Comparison of ENCODE assay signal across 24 cellular contexts in the genomic region with DNA sequence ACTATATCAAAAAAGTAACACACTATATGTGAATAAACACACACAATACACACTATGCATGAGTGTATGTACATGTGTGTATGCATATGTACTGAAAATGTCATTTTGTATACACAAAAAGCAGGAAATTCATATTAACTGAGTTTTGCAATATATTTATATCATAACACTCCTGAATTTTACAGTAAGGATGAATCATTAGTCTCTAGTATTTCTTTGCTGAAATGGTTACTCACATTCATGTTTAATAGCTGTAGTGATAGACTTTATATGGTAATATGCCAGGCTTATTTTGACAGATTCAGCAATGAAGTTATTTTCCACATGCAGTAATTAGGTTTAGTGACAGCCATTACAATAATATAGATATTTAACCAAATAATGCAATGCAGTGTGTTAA.
"Had no signal": no experiment of that assay in that cellular context is flagged by ENCODE, and none has a peak within 500 bp of the region (broad histone marks: within the 10 kb centered on the region; RNA-seq: fewer than 3 reads in every experiment).

No MANE protein-coding gene starts in this region.

- H3K36me3 Mint-ChIP-seq: activated naive CD4-positive, alpha-beta T cell treated with anti-CD3 and anti-CD28 coated beads, Interleukin-2, amount 10 ng/mL, durations not matched to agents 7 days and 5 days; neural progenitor cell had no signal

- H3K36me3 ChIP-seq: ascending aorta, cardiac muscle cell, heart right ventricle, neural progenitor cell, prostate gland, right atrium auricular region, tibial nerve had no signal

- H3K4me3 Mint-ChIP-seq: activated naive CD4-positive, alpha-beta T cell treated with anti-CD3 and anti-CD28 coated beads, Interleukin-2, amount 10 ng/mL, durations not matched to agents 7 days and 5 days; activated naive CD8-positive, alpha-beta T cell treated with anti-CD3 and anti-CD28 coated beads, Interleukin-2, amount 50 U/mL, for 24 hours; naive thymus-derived CD4-positive, alpha-beta T cell; neural progenitor cell had no signal

- H3K4me1 ChIP-seq: ascending aorta, heart right ventricle, neural progenitor cell, prostate gland, right atrium auricular region, tibial nerve had no signal

- DNase-seq: activated CD4-positive, alpha-beta T cell treated with anti-CD3 and anti-CD28 coated beads, Interleukin-2, amount 50 U/mL, for 1 hour; activated CD8-positive, alpha-beta memory T cell treated with anti-CD3 and anti-CD28 coated beads for 24 hours; activated CD8-positive, alpha-beta memory T cell treated with anti-CD3 and anti-CD28 coated beads, Interleukin-2, amount 50 U/mL, for 48 hours; activated effector memory CD4-positive, alpha-beta T cell treated with Interleukin-2 at 50 U/mL for 16 hours; activated naive CD4-positive, alpha-beta T cell treated with anti-CD3 and anti-CD28 coated beads, Interleukin-2, amount 10 ng/mL, durations not matched to agents 7 days and 5 days; activated naive CD8-positive, alpha-beta T cell treated with anti-CD3 and anti-CD28 coated beads, Interleukin-2, amount 50 U/mL, for 24 hours; activated T-cell treated with anti-CD3 and anti-CD28 coated beads, Interleukin-2, amount 50 U/mL, for 48 hours; dermis blood vessel endothelial cell; effector memory CD4-positive, alpha-beta T cell; heart right ventricle; kidney glomerular epithelial cell; left ventricle myocardium superior; mesenchymal stem cell; naive thymus-derived CD4-positive, alpha-beta T cell; stimulated activated CD4-positive, alpha-beta T cell treated with anti-CD3 and anti-CD28 coated beads, Interleukin-2, amount 100 ng/mL, for 24 hours; stimulated activated naive CD4-positive, alpha-beta T cell treated with Interleukin-2 at 50 U/mL for 16 hours; substantia nigra; T1000 had no signal

- H3K9me3 Mint-ChIP-seq: activated naive CD4-positive, alpha-beta T cell treated with anti-CD3 and anti-CD28 coated beads, Interleukin-2, amount 10 ng/mL, durations not matched to agents 7 days and 5 days had no signal

- H3K9me3 ChIP-seq: ascending aorta, prostate gland, tibial nerve had no signal

- H3K4me3 ChIP-seq: ascending aorta, cardiac muscle cell, heart right ventricle, neural progenitor cell, prostate gland, right atrium auricular region, tibial nerve had no signal

- H3K27ac Mint-ChIP-seq: activated naive CD4-positive, alpha-beta T cell treated with anti-CD3 and anti-CD28 coated beads, Interleukin-2, amount 10 ng/mL, durations not matched to agents 7 days and 5 days; activated naive CD8-positive, alpha-beta T cell treated with anti-CD3 and anti-CD28 coated beads, Interleukin-2, amount 50 U/mL, for 24 hours; naive thymus-derived CD4-positive, alpha-beta T cell; neural progenitor cell had no signal

- ATAC-seq: activated naive CD8-positive, alpha-beta T cell treated with anti-CD3 and anti-CD28 coated beads, Interleukin-2, amount 50 U/mL, for 24 hours; heart right ventricle; left ventricle myocardium superior; naive thymus-derived CD4-positive, alpha-beta T cell had no signal

- H3K27ac ChIP-seq: ascending aorta, cardiac muscle cell, heart right ventricle, neural progenitor cell, prostate gland, right atrium auricular region, tibial nerve had no signal

- H3K27me3 ChIP-seq: ascending aorta, cardiac muscle cell, heart right ventricle, neural progenitor cell, right atrium auricular region, tibial nerve had no signal

- H3K4me1 Mint-ChIP-seq: neural progenitor cell had no signal
